In the genomic region with DNA sequence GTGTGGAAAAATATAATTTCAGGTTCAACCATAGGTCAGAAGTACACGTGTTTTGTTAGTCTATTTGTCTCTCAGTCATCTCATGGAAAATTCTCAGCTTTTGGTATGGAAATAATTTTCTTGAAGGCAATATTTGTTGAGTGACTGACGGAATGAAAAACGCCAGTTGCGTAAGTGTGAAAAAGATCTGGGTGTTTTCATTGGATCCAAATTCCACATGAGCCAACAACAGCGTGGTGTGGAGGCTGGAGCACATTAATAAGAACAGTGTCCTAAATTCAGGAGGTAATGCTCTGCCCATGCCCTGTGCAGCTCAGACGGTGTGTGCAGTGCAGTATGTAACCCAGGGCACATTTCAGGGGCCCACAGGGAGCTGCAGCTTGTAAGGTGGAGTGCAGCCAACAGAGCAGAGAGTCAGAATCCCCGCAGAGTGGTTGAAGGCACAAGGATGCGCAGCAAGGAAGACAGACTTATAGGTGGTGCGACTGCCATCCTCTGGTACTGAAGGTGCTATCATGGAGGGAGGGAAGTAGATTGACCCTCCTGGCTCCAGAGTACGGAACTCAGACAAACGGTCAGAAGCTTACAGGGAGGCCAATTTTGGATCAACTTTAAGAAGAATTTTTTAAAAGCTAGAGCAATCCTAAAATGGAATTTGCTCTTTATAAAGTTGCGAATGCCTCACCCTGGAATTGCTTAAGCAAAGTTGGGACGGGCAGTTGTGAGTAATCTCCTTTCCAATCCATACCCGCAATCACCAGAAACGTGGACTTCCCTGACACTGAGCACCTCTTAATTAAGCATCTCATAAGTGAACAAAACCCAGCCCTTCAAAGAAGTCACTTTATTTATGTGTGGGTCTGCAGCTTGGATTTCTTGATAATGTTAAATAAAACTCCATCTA, we compare ENCODE assay signal across 20 cellular contexts. TPM values are rescaled to one million over a fixed set of nuclear protein-coding genes. Genes with fewer than 3 reads are reported as not detected.
DNase-seq lines count a peak whose midpoint lies in the region; ATAC-seq and TF ChIP-seq lines count a peak whose summit lies in the region.
"Had no signal": no experiment of that assay in that cellular context is flagged by ENCODE, and none has a peak within 500 bp of the region (broad histone marks: within the 10 kb centered on the region; RNA-seq: fewer than 3 reads in every experiment).

No MANE protein-coding gene starts in this region.

- no peak overlapping the region for H3K4me3 Mint-ChIP-seq in immature natural killer cell
- H3K4me3 Mint-ChIP-seq: activated naive CD8-positive, alpha-beta T cell treated with anti-CD3 and anti-CD28 coated beads, Interleukin-2, amount 50 U/mL, for 24 hours; H9; stimulated activated naive CD8-positive, alpha-beta T cell treated with anti-CD3 and anti-CD28 coated beads, Interleukin-15, Interleukin-2, amounts not matched to agents 100 ng/mL and 50 ng/mL, for 24 hours; T-cell had no signal

- no peak overlapping the region for H3K4me3 ChIP-seq in esophagus (ENCODE audit: low read depth in 1 of 2, low read length in 2 of 2)
- no peak overlapping the region for H3K4me3 ChIP-seq in suprapubic skin
- H3K4me3 ChIP-seq: ovary had no signal

- H3K27ac ChIP-seq in esophagus (ENCODE audit: low read depth in 2 of 2, low read length in 1 of 2), result peak overlapping the region; percentile 55 to 91
- H3K27ac ChIP-seq in suprapubic skin, result peak overlapping the region; percentile 94
- H3K27ac ChIP-seq: ovary had no signal

- no peak overlapping the region for H3K27ac Mint-ChIP-seq in immature natural killer cell
- H3K27ac Mint-ChIP-seq: activated naive CD8-positive, alpha-beta T cell treated with anti-CD3 and anti-CD28 coated beads, Interleukin-2, amount 50 U/mL, for 24 hours; CD4-positive, CD25-positive, alpha-beta regulatory T cell; stimulated activated naive CD8-positive, alpha-beta T cell treated with anti-CD3 and anti-CD28 coated beads, Interleukin-15, Interleukin-2, amounts not matched to agents 100 ng/mL and 50 ng/mL, for 24 hours; T-cell had no signal

- WGBS in esophagus, 2 donors, result 51 to 58% methylated on average over 15 of the region's 15 CpGs
- WGBS in suprapubic skin, result 42% methylated on average over 15 of the region's 15 CpGs

- H3K9me3 Mint-ChIP-seq in immature natural killer cell, result peaks cover 0 to 2% (median 0%) of the 10 kb centered on the region in 6 donors
- H3K9me3 Mint-ChIP-seq: H9; stimulated activated naive CD8-positive, alpha-beta T cell treated with anti-CD3 and anti-CD28 coated beads, Interleukin-15, Interleukin-2, amounts not matched to agents 100 ng/mL and 50 ng/mL, for 24 hours had no signal

- TF ChIP-seq POLR2A in suprapubic skin (IDR thresholded peaks at IDR 0.05), result no peak

- H3K9me3 ChIP-seq in esophagus (ENCODE audit: control insufficient read depth in 2 of 2, insufficient read depth in 1 of 2, low read depth in 1 of 2, low read length in 1 of 2) (no peaks in the 10 kb centered on the region), suprapubic skin (no peaks in the 10 kb centered on the region)
- H3K9me3 ChIP-seq: ovary had no signal

- H3K36me3 Mint-ChIP-seq in immature natural killer cell, result peaks cover 0 to 1% (median 0%) of the 10 kb centered on the region in 3 donors
- H3K36me3 Mint-ChIP-seq: CD4-positive, CD25-positive, alpha-beta regulatory T cell; T-cell had no signal

- no peaks in the 10 kb centered on the region for H3K27me3 ChIP-seq in esophagus (ENCODE audit: control insufficient read depth in 1 of 2, insufficient read depth in 2 of 2, low read length in 2 of 2)
- no peaks in the 10 kb centered on the region for H3K27me3 ChIP-seq in suprapubic skin
- H3K27me3 ChIP-seq: ovary had no signal

- H3K36me3 ChIP-seq in esophagus (ENCODE audit: control insufficient read depth in 2 of 2, insufficient read depth in 2 of 2, low read length in 1 of 2), result no peaks in the 10 kb centered on the region
- H3K36me3 ChIP-seq in suprapubic skin, result no peaks in the 10 kb centered on the region
- H3K36me3 ChIP-seq: ovary had no signal

- no peak for TF ChIP-seq CTCF in suprapubic skin (IDR thresholded peaks at IDR 0.05)

- H3K4me1 Mint-ChIP-seq in immature natural killer cell, result no peaks in the 10 kb centered on the region
- H3K4me1 Mint-ChIP-seq: activated naive CD8-positive, alpha-beta T cell treated with anti-CD3 and anti-CD28 coated beads, Interleukin-2, amount 50 U/mL, for 24 hours had no signal

- no peak for TF ChIP-seq EP300 in suprapubic skin (IDR thresholded peaks at IDR 0.05)

- ATAC-seq in left lobe of liver (peak; percentile 83), HG03565 (IDR thresholded peaks at IDR 0.05; ENCODE audit: unreplicated experiment) (no peak)
- ATAC-seq: activated naive CD8-positive, alpha-beta T cell treated with anti-CD3 and anti-CD28 coated beads, Interleukin-2, amount 50 U/mL, for 24 hours; T-cell had no signal

- H3K4me1 ChIP-seq in esophagus (ENCODE audit: control insufficient read depth in 2 of 2, insufficient read depth in 2 of 2, low read length in 1 of 2), result peaks cover 8 to 30% of the 10 kb centered on the region in 2 donors
- H3K4me1 ChIP-seq in suprapubic skin, result peaks cover 86% of the 10 kb centered on the region

- peak; percentile 83 for DNase-seq in NCI-H460 (ENCODE audit: extremely low read depth, low read depth)
- peak; percentile 69 for DNase-seq in left lobe of liver (ENCODE audit: low spot score)
- DNase-seq in suprapubic skin (ENCODE audit: low spot score in 2 of 2), result no peak
- no peak for DNase-seq in immature natural killer cell
- no peak for DNase-seq in central memory CD4-positive, alpha-beta T cell
- DNase-seq in stimulated activated naive CD4-positive, alpha-beta T cell treated with Interleukin-2 at 50 U/mL for 16 hours (lab: John Stamatoyannopoulos, UW), result no peak
- DNase-seq: activated CD4-positive, alpha-beta T cell treated with anti-CD3 and anti-CD28 coated beads for 1 hour; activated naive CD8-positive, alpha-beta T cell treated with anti-CD3 and anti-CD28 coated beads, Interleukin-2, amount 50 U/mL, for 24 hours; activated T-cell treated with anti-CD3 and anti-CD28 coated beads for 4 hours; CD4-positive, CD25-positive, alpha-beta regulatory T cell; H9; hypothalamus; mesendoderm; NCI-H2171; ovary; stimulated activated CD4-positive, alpha-beta T cell treated with anti-CD3 and anti-CD28 coated beads, Interleukin-4, amount 100 ng/mL, for 4 hours; T-cell had no signal

- H3K27me3 Mint-ChIP-seq in immature natural killer cell (ENCODE audit: low read depth in 3 of 3), result peaks cover 0 to 5% (median 4%) of the 10 kb centered on the region in 3 donors
- H3K27me3 Mint-ChIP-seq: stimulated activated naive CD8-positive, alpha-beta T cell treated with anti-CD3 and anti-CD28 coated beads, Interleukin-15, Interleukin-2, amounts not matched to agents 100 ng/mL and 50 ng/mL, for 24 hours had no signal

RNA-seq across cellular contexts. Expression of a gene that starts 38.0 kb away (rescaled TPM):
- 24.3 and 25.1 TPM in 2 replicates for total RNA-seq in NCI-H460 (2014; rRNA removed; shearing (Covaris generic))
- 15.0 and 16.0 TPM in 2 replicates for polyA plus RNA-seq in NCI-H460 (2014; cell fraction: nucleus; rRNA removed)
- polyA plus RNA-seq in esophagus (10 to 100 TPM; 12.8 to 16.1 TPM), immature natural killer cell (not detected)
- total RNA-seq in left lobe of liver (90.5 TPM), suprapubic skin (100 to 1,000 TPM; 231 to 341 (median 271) TPM)
- total RNA-seq: CD4-positive, CD25-positive, alpha-beta regulatory T cell had no signal
- polyA plus RNA-seq: CD4-positive, CD25-positive, alpha-beta regulatory T cell had no signal

Comparison
In these comparisons a context has a peak if more than half of its experiments do, and no peak if none do; other contexts are left out.
1. DNase-seq: peak in NCI-H460 (single experiment) and left lobe of liver (single experiment); none in suprapubic skin (0 of 2), immature natural killer cell (0 of 3), central memory CD4-positive, alpha-beta T cell (single experiment) and stimulated activated naive CD4-positive, alpha-beta T cell treated with Interleukin-2 at 50 U/mL for 16 hours (single experiment).